ENCODE assay signal across 19 cellular contexts in the genomic region with DNA sequence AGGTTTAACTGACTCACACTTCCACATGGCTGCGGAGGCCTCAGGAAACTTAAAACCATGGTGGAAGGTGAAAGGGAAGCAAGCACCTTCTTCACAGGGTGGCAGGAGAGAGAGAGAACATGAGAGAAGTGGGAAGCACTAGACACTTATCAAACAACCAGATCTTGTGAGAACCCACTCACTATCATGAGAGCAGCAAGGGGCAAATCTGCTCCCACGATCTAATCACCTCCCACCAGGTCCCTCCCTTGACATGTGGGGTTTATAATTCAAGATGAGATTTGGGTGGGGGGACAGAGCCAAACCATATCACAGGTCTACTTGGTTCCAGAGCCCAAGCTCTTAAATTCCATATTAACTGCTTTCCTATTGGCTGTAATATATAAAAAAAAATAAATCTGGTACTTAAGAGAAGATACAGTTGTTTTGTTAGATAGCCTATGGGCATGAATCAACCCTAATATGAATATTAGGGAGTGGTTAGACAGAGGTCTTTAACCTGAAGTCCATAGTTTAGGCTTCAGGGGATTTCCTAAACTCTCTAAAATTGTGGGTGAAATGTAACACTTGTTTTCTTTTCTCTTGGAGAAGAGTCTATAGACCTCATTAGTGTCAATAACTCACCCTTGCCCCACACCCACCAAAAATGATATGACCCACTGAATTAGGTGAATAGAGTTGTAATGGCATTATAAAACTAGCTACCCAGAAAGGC. TPM values are rescaled to one million over a fixed set of nuclear protein-coding genes. Genes with fewer than 3 reads are reported as not detected.
A peak's percentile ranks its signal among the peaks of the same experiment; 100 is the strongest.
DNase-seq lines count a peak whose midpoint lies in the region; ATAC-seq and TF ChIP-seq lines count a peak whose summit lies in the region.
"Had no signal": no experiment of that assay in that cellular context is flagged by ENCODE, and none has a peak within 500 bp of the region (broad histone marks: within the 10 kb centered on the region; RNA-seq: fewer than 3 reads in every experiment).

No MANE protein-coding gene starts in this region.

- TF ChIP-seq CTCF in CD8-positive, alpha-beta T cell (IDR thresholded peaks at IDR 0.05): no peak
- TF ChIP-seq CTCF in activated B cell treated with CpG ODN at 0.5 μM for 24 hours (IDR thresholded peaks at IDR 0.05) (no peak), nephron progenitor cell (IDR thresholded peaks at IDR 0.05) (no peak)

- H3K27me3 ChIP-seq in CD8-positive, alpha-beta T cell (ENCODE audit: insufficient read depth, low read length): no peaks in the 10 kb centered on the region

- DNase-seq in activated CD4-positive, alpha-beta T cell treated with anti-CD3 and anti-CD28 coated beads for 36 hours: no peak
- DNase-seq in activated CD4-positive, alpha-beta T cell treated with anti-CD3 and anti-CD28 coated beads for 48 hours: no peak
- DNase-seq in CD8-positive, alpha-beta T cell: no peak
- DNase-seq in activated B cell treated with CpG ODN at 0.5 μM for 24 hours (no peak), nephron progenitor cell (no peak), H4 (ENCODE audit: low spot score) (no peak)
- no peak for DNase-seq in effector memory CD8-positive, alpha-beta T cell
- DNase-seq: Calu3, GOT3, HFFc6, KBM-7, NCI-H1048, NCI-H146, NCI-H345, NCI-H69, PC-9 had no signal

- peaks cover 5% of the 10 kb centered on the region for H3K4me1 ChIP-seq in CD8-positive, alpha-beta T cell (ENCODE audit: insufficient read depth, low read length)

- no peak for ATAC-seq in activated CD4-positive, alpha-beta T cell treated with anti-CD3 and anti-CD28 coated beads for 36 hours
- no peak for ATAC-seq in CD8-positive, alpha-beta T cell
- ATAC-seq in activated B cell treated with CpG ODN at 0.5 μM for 24 hours (ENCODE audit: low read depth): peak; percentile 25
- ATAC-seq in effector memory CD8-positive, alpha-beta T cell (replicated peaks): peak; percentile 56
- no peak for ATAC-seq in GM18520 (IDR thresholded peaks at IDR 0.05; ENCODE audit: unreplicated experiment)

- POLR2A ChIA-PET in activated CD4-positive, alpha-beta T cell treated with anti-CD3 and anti-CD28 coated beads for 36 hours (lab: Charles Lee): no interaction called here
- POLR2A ChIA-PET in CD8-positive, alpha-beta T cell (lab: Charles Lee): interaction anchor here (0.6 to 0.9 kb wide), 4 partner anchors 9 to 171 kb away, joined by 3 to 5 read pairs (median 4); no protein-coding TSS in a partner anchor
- POLR2A ChIA-PET in activated B cell treated with CpG ODN at 0.5 μM for 24 hours (lab: Charles Lee): interaction anchor here (0.6 to 1.6 kb wide), 4 partner anchors 15 to 389 kb away, joined by 3 to 4 read pairs (median 4); no protein-coding TSS in a partner anchor

- peaks cover 17% of the 10 kb centered on the region for H3K36me3 Mint-ChIP-seq in activated CD4-positive, alpha-beta T cell treated with anti-CD3 and anti-CD28 coated beads for 36 hours (ENCODE audit: low read depth)
- peaks cover 37% of the 10 kb centered on the region for H3K36me3 Mint-ChIP-seq in CD8-positive, alpha-beta T cell
- H3K36me3 Mint-ChIP-seq in activated B cell treated with CpG ODN at 0.5 μM for 24 hours (ENCODE audit: low read depth) (no peaks in the 10 kb centered on the region), nephron progenitor cell (ENCODE audit: low read depth) (no peaks in the 10 kb centered on the region)
- peaks cover 13% of the 10 kb centered on the region for H3K36me3 Mint-ChIP-seq in effector memory CD8-positive, alpha-beta T cell (ENCODE audit: insufficient read depth)

- H3K4me3 ChIP-seq in CD8-positive, alpha-beta T cell (ENCODE audit: low read depth, low read length): no peak overlapping the region
- H3K4me3 ChIP-seq: BLaER1 treated with 17β-estradiol and CSF1 and Interleukin-3, amounts not matched to agents 10 nM and 100 nM; PC-9 had no signal

- no peaks in the 10 kb centered on the region for H3K9me3 ChIP-seq in CD8-positive, alpha-beta T cell (ENCODE audit: low read length)

- peaks cover 29% of the 10 kb centered on the region for H3K4me1 Mint-ChIP-seq in activated CD4-positive, alpha-beta T cell treated with anti-CD3 and anti-CD28 coated beads for 36 hours
- peaks cover 47% of the 10 kb centered on the region for H3K4me1 Mint-ChIP-seq in CD8-positive, alpha-beta T cell (ENCODE audit: low read depth)
- H3K4me1 Mint-ChIP-seq in activated B cell treated with CpG ODN at 0.5 μM for 24 hours: peaks cover 23% of the 10 kb centered on the region
- H3K4me1 Mint-ChIP-seq in effector memory CD8-positive, alpha-beta T cell (ENCODE audit: low read depth in 2 of 2): peaks cover 17 to 26% of the 10 kb centered on the region in 2 donors
- H3K4me1 Mint-ChIP-seq in nephron progenitor cell: peaks cover 14% of the 10 kb centered on the region

- no peaks in the 10 kb centered on the region for H3K9me3 Mint-ChIP-seq in activated CD4-positive, alpha-beta T cell treated with anti-CD3 and anti-CD28 coated beads for 36 hours (ENCODE audit: low read depth)
- no peaks in the 10 kb centered on the region for H3K9me3 Mint-ChIP-seq in CD8-positive, alpha-beta T cell
- H3K9me3 Mint-ChIP-seq in activated B cell treated with CpG ODN at 0.5 μM for 24 hours (no peaks in the 10 kb centered on the region), nephron progenitor cell (no peaks in the 10 kb centered on the region)
- H3K9me3 Mint-ChIP-seq in effector memory CD8-positive, alpha-beta T cell: no peaks in the 10 kb centered on the region
- H3K9me3 Mint-ChIP-seq: HFFc6 had no signal

- H3K27ac ChIP-seq in CD8-positive, alpha-beta T cell (ENCODE audit: low read depth, low read length): no peak overlapping the region
- H3K27ac ChIP-seq: 22Rv1; BLaER1 treated with 17β-estradiol and CSF1 and Interleukin-3, amounts not matched to agents 10 nM and 100 nM; PC-9 had no signal

- intact Hi-C loops in activated CD4-positive, alpha-beta T cell treated with anti-CD3 and anti-CD28 coated beads for 36 hours (cut with DNase I, micrococcal nuclease): no loop called here
- intact Hi-C loops in CD8-positive, alpha-beta T cell (cut with DNase I, micrococcal nuclease): no loop called here
- intact Hi-C loops in activated B cell treated with CpG ODN at 0.5 μM for 24 hours (cut with micrococcal nuclease): loop anchor here (5.0 kb wide), 1 partner anchor 39 kb away; no protein-coding TSS in a partner anchor

- no peaks in the 10 kb centered on the region for H3K27me3 Mint-ChIP-seq in activated CD4-positive, alpha-beta T cell treated with anti-CD3 and anti-CD28 coated beads for 36 hours
- no peaks in the 10 kb centered on the region for H3K27me3 Mint-ChIP-seq in CD8-positive, alpha-beta T cell (ENCODE audit: low read depth)
- no peaks in the 10 kb centered on the region for H3K27me3 Mint-ChIP-seq in activated B cell treated with CpG ODN at 0.5 μM for 24 hours
- no peaks in the 10 kb centered on the region for H3K27me3 Mint-ChIP-seq in effector memory CD8-positive, alpha-beta T cell
- peaks cover 9% of the 10 kb centered on the region for H3K27me3 Mint-ChIP-seq in nephron progenitor cell (ENCODE audit: low read depth, poor library complexity)

- H3K27ac Mint-ChIP-seq in activated CD4-positive, alpha-beta T cell treated with anti-CD3 and anti-CD28 coated beads for 36 hours: peak overlapping the region; percentile 23
- peak overlapping the region; percentile 80 for H3K27ac Mint-ChIP-seq in CD8-positive, alpha-beta T cell
- H3K27ac Mint-ChIP-seq in activated B cell treated with CpG ODN at 0.5 μM for 24 hours (peak overlapping the region; percentile 80), nephron progenitor cell (no peak overlapping the region)
- H3K27ac Mint-ChIP-seq in effector memory CD8-positive, alpha-beta T cell: peak overlapping the region; percentile 80 to 83
- H3K27ac Mint-ChIP-seq: HFFc6 had no signal

- H3K4me3 Mint-ChIP-seq in activated CD4-positive, alpha-beta T cell treated with anti-CD3 and anti-CD28 coated beads for 36 hours: no peak overlapping the region
- no peak overlapping the region for H3K4me3 Mint-ChIP-seq in CD8-positive, alpha-beta T cell
- H3K4me3 Mint-ChIP-seq in activated B cell treated with CpG ODN at 0.5 μM for 24 hours: no peak overlapping the region
- H3K4me3 Mint-ChIP-seq in effector memory CD8-positive, alpha-beta T cell: peak overlapping the region; percentile 41 to 48
- no peak overlapping the region for H3K4me3 Mint-ChIP-seq in nephron progenitor cell
- H3K4me3 Mint-ChIP-seq: HFFc6 had no signal

- CTCF ChIA-PET in activated CD4-positive, alpha-beta T cell treated with anti-CD3 and anti-CD28 coated beads for 36 hours (lab: Charles Lee): interaction anchor here (0.7 to 1.1 kb wide), 2 partner anchors 403 to 837 kb away, joined by 3 to 5 read pairs; a partner anchor contains a TSS
- CTCF ChIA-PET in CD8-positive, alpha-beta T cell (lab: Charles Lee): interaction anchor here (0.8 to 1.7 kb wide), 3 partner anchors 21 to 83 kb away, joined by 3 to 8 read pairs (median 6); no protein-coding TSS in a partner anchor
- CTCF ChIA-PET in activated B cell treated with CpG ODN at 0.5 μM for 24 hours (lab: Charles Lee): interaction anchor here (0.9 to 2.6 kb wide), 3 partner anchors 36 to 84 kb away, joined by 3 to 10 read pairs (median 4); no protein-coding TSS in a partner anchor

- H3K36me3 ChIP-seq in CD8-positive, alpha-beta T cell (ENCODE audit: insufficient read depth, low read length): peaks cover 11% of the 10 kb centered on the region
- H3K36me3 ChIP-seq: BLaER1 treated with 17β-estradiol and CSF1 and Interleukin-3, amounts not matched to agents 10 nM and 100 nM had no signal

RNA-seq across cellular contexts. Expression of a gene that starts 56.7 kb away (rescaled TPM):
- total RNA-seq in activated CD4-positive, alpha-beta T cell treated with anti-CD3 and anti-CD28 coated beads for 36 hours: 100 to 1,000 TPM in 1 of 2 experiments, 10 to 100 TPM in 1; 76.1 to 109 TPM
- total RNA-seq in CD8-positive, alpha-beta T cell: 10 to 100 TPM; 59.9 to 62.4 TPM
- total RNA-seq in activated B cell treated with CpG ODN at 0.5 μM for 24 hours: 24.3 and 25.3 TPM in 2 replicates
- total RNA-seq in H4 (2014; rRNA removed; shearing (Covaris generic)): not detected in 2 replicates
- total RNA-seq: HFFc6 had no signal

Comparison
In these comparisons a context has a peak if more than half of its experiments do, and no peak if none do; other contexts are left out.
1. ATAC-seq: peak in activated B cell treated with CpG ODN at 0.5 μM for 24 hours (single experiment) and effector memory CD8-positive, alpha-beta T cell (single experiment); none in activated CD4-positive, alpha-beta T cell treated with anti-CD3 and anti-CD28 coated beads for 36 hours (single experiment), CD8-positive, alpha-beta T cell (single experiment) and GM18520 (single experiment).
2. H3K4me3 Mint-ChIP-seq: peak in effector memory CD8-positive, alpha-beta T cell (2 of 2); none in activated CD4-positive, alpha-beta T cell treated with anti-CD3 and anti-CD28 coated beads for 36 hours (single experiment), CD8-positive, alpha-beta T cell (single experiment), activated B cell treated with CpG ODN at 0.5 μM for 24 hours (single experiment) and nephron progenitor cell (single experiment).
3. RNA of a gene that starts 56.7 kb away (total RNA-seq): 76.1 to 109 TPM in activated CD4-positive, alpha-beta T cell treated with anti-CD3 and anti-CD28 coated beads for 36 hours, 59.9 to 62.4 TPM in CD8-positive, alpha-beta T cell and 24.3 to 25.3 TPM in activated B cell treated with CpG ODN at 0.5 μM for 24 hours; not detected in H4; every median in the first group is over 10 times any median in the second.